In the genomic region with DNA sequence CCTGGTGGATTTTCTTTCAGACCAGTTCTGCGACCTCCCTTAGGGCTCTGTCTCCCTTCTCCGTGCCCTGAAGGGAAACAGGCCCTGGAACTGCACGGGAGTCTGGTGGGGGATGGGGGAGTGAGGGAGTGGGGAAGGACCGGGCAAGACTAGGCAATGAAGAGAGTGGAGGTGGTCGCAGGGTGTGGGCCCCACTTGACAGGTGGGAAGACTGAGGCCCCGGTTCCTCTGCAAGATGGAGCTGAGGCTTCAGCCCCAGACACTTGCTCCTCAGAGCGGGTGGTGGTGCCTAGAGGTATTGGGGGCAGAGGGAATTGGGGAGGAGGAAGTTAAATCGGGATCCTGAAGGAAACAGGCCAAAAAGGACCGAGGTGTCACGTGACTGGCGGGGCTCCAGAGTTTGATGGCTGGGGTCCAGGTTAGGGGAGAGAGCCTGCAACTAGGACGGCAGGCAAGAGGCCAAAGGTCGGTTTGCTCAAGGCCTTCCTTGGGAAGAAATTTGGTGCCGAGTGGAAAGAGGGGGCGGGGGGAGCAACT, we compare ENCODE assay signal across 1 cellular context.
TF ChIP-seq lines count a peak whose summit lies in the region.

No MANE protein-coding gene starts in this region.

TF ChIP-seq in HepG2, 621 proteins besides CTCF, POLR2A, EP300 and RAD21 (continues in another document):
- TF ChIP-seq ZNF160 (CRISPR knock-in tag; IDR thresholded peaks at IDR 0.05) = 0 out of 2 replicates have a peak, but pooled peaks have one; percentile 30
- TF ChIP-seq ZNF225 (CRISPR knock-in tag; IDR thresholded peaks at IDR 0.05) = no peak
- TF ChIP-seq, protein P1, sequence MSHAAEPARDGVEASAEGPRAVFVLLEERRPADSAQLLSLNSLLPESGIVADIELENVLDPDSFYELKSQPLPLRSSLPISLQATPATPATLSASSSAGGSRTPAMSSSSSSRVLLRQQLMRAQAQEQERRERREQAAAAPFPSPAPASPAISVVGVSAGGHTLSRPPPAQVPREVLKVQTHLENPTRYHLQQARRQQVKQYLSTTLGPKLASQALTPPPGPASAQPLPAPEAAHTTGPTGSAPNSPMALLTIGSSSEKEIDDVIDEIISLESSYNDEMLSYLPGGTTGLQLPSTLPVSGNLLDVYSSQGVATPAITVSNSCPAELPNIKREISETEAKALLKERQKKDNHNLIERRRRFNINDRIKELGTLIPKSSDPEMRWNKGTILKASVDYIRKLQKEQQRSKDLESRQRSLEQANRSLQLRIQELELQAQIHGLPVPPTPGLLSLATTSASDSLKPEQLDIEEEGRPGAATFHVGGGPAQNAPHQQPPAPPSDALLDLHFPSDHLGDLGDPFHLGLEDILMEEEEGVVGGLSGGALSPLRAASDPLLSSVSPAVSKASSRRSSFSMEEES (CRISPR knock-in tag; IDR thresholded peaks at IDR 0.05) = peak; percentile 51; the same call in 1 of the 2 replicates
- TF ChIP-seq LCORL (IDR thresholded peaks at IDR 0.05) = no peak
- peak; percentile 79 for TF ChIP-seq LCORL (CRISPR knock-in tag; IDR thresholded peaks at IDR 0.05)
- TF ChIP-seq, protein P2, sequence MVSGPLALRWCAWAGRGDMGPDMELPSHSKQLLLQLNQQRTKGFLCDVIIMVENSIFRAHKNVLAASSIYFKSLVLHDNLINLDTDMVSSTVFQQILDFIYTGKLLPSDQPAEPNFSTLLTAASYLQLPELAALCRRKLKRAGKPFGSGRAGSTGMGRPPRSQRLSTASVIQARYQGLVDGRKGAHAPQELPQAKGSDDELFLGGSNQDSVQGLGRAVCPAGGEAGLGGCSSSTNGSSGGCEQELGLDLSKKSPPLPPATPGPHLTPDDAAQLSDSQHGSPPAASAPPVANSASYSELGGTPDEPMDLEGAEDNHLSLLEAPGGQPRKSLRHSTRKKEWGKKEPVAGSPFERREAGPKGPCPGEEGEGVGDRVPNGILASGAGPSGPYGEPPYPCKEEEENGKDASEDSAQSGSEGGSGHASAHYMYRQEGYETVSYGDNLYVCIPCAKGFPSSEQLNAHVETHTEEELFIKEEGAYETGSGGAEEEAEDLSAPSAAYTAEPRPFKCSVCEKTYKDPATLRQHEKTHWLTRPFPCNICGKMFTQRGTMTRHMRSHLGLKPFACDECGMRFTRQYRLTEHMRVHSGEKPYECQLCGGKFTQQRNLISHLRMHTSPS (CRISPR knock-in tag; IDR thresholded peaks at IDR 0.05; ENCODE audit: low read depth) = peak; percentile 5; the same call in 1 of the 2 replicates
- no peak for TF ChIP-seq ZNF773 (CRISPR knock-in tag; IDR thresholded peaks at IDR 0.05; ENCODE audit: borderline replicate concordance)
- TF ChIP-seq GTF2F1 (IDR thresholded peaks at IDR 0.05; ENCODE audit: low read length) = 0 out of 2 replicates have a peak, but pooled peaks have one; percentile 62
- TF ChIP-seq ZNF607 (CRISPR knock-in tag; IDR thresholded peaks at IDR 0.05; ENCODE audit: borderline replicate concordance) = no peak
- peak; percentile 20; the same call in 1 of the 2 replicates for TF ChIP-seq ELF3 (CRISPR knock-in tag; IDR thresholded peaks at IDR 0.05)
- peak; percentile 96 for TF ChIP-seq CHD4 (IDR thresholded peaks at IDR 0.05; ENCODE audit: borderline replicate concordance, low read length)
- TF ChIP-seq, protein P3, sequence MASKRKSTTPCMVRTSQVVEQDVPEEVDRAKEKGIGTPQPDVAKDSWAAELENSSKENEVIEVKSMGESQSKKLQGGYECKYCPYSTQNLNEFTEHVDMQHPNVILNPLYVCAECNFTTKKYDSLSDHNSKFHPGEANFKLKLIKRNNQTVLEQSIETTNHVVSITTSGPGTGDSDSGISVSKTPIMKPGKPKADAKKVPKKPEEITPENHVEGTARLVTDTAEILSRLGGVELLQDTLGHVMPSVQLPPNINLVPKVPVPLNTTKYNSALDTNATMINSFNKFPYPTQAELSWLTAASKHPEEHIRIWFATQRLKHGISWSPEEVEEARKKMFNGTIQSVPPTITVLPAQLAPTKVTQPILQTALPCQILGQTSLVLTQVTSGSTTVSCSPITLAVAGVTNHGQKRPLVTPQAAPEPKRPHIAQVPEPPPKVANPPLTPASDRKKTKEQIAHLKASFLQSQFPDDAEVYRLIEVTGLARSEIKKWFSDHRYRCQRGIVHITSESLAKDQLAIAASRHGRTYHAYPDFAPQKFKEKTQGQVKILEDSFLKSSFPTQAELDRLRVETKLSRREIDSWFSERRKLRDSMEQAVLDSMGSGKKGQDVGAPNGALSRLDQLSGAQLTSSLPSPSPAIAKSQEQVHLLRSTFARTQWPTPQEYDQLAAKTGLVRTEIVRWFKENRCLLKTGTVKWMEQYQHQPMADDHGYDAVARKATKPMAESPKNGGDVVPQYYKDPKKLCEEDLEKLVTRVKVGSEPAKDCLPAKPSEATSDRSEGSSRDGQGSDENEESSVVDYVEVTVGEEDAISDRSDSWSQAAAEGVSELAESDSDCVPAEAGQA (IDR thresholded peaks at IDR 0.05; ENCODE audit: low read depth) = peak; percentile 19; the same call in 1 of the 2 replicates
- TF ChIP-seq, protein P3 (CRISPR knock-in tag; IDR thresholded peaks at IDR 0.05; ENCODE audit: borderline replicate concordance) = no peak
- TF ChIP-seq, protein P4, sequence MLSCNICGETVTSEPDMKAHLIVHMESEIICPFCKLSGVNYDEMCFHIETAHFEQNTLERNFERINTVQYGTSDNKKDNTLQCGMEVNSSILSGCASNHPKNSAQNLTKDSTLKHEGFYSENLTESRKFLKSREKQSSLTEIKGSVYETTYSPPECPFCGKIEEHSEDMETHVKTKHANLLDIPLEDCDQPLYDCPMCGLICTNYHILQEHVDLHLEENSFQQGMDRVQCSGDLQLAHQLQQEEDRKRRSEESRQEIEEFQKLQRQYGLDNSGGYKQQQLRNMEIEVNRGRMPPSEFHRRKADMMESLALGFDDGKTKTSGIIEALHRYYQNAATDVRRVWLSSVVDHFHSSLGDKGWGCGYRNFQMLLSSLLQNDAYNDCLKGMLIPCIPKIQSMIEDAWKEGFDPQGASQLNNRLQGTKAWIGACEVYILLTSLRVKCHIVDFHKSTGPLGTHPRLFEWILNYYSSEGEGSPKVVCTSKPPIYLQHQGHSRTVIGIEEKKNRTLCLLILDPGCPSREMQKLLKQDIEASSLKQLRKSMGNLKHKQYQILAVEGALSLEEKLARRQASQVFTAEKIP (CRISPR knock-in tag; IDR thresholded peaks at IDR 0.05; ENCODE audit: borderline replicate concordance) = no peak
- TF ChIP-seq NONO (IDR thresholded peaks at IDR 0.05) = no peak
- TF ChIP-seq NONO (CRISPR knock-in tag; conservative IDR thresholded peaks at IDR 0.05) = 0 out of 2 replicates have a peak, but pooled peaks have one; percentile 38
- no peak for TF ChIP-seq ZNF430 (CRISPR knock-in tag; IDR thresholded peaks at IDR 0.05)
- TF ChIP-seq NFIB (CRISPR knock-in tag; IDR thresholded peaks at IDR 0.05; ENCODE audit: borderline replicate concordance) = no peak
- TF ChIP-seq GABPB1 (CRISPR knock-in tag; IDR thresholded peaks at IDR 0.05) = no peak
- TF ChIP-seq, protein P5, sequence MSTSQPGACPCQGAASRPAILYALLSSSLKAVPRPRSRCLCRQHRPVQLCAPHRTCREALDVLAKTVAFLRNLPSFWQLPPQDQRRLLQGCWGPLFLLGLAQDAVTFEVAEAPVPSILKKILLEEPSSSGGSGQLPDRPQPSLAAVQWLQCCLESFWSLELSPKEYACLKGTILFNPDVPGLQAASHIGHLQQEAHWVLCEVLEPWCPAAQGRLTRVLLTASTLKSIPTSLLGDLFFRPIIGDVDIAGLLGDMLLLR (CRISPR knock-in tag; IDR thresholded peaks at IDR 0.05) = no peak
- TF ChIP-seq, protein P6, sequence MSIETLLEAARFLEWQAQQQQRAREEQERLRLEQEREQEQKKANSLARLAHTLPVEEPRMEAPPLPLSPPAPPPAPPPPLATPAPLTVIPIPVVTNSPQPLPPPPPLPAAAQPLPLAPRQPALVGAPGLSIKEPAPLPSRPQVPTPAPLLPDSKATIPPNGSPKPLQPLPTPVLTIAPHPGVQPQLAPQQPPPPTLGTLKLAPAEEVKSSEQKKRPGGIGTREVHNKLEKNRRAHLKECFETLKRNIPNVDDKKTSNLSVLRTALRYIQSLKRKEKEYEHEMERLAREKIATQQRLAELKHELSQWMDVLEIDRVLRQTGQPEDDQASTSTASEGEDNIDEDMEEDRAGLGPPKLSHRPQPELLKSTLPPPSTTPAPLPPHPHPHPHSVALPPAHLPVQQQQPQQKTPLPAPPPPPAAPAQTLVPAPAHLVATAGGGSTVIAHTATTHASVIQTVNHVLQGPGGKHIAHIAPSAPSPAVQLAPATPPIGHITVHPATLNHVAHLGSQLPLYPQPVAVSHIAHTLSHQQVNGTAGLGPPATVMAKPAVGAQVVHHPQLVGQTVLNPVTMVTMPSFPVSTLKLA (IDR thresholded peaks at IDR 0.05) = no peak
- TF ChIP-seq HNF4G (IDR thresholded peaks at IDR 0.05; ENCODE audit: borderline replicate concordance, low read depth, low read length) = peak; percentile 88
- peak; percentile 84; the same call in 1 of the 2 replicates for TF ChIP-seq HNF4G (CRISPR knock-in tag; IDR thresholded peaks at IDR 0.05; ENCODE audit: borderline replicate concordance, low read depth)
- TF ChIP-seq PCBP1 (IDR thresholded peaks at IDR 0.05; ENCODE audit: borderline replicate concordance, low read depth, low read length) = 0 out of 2 replicates have a peak, but pooled peaks have one; percentile 41
- TF ChIP-seq, protein P7, sequence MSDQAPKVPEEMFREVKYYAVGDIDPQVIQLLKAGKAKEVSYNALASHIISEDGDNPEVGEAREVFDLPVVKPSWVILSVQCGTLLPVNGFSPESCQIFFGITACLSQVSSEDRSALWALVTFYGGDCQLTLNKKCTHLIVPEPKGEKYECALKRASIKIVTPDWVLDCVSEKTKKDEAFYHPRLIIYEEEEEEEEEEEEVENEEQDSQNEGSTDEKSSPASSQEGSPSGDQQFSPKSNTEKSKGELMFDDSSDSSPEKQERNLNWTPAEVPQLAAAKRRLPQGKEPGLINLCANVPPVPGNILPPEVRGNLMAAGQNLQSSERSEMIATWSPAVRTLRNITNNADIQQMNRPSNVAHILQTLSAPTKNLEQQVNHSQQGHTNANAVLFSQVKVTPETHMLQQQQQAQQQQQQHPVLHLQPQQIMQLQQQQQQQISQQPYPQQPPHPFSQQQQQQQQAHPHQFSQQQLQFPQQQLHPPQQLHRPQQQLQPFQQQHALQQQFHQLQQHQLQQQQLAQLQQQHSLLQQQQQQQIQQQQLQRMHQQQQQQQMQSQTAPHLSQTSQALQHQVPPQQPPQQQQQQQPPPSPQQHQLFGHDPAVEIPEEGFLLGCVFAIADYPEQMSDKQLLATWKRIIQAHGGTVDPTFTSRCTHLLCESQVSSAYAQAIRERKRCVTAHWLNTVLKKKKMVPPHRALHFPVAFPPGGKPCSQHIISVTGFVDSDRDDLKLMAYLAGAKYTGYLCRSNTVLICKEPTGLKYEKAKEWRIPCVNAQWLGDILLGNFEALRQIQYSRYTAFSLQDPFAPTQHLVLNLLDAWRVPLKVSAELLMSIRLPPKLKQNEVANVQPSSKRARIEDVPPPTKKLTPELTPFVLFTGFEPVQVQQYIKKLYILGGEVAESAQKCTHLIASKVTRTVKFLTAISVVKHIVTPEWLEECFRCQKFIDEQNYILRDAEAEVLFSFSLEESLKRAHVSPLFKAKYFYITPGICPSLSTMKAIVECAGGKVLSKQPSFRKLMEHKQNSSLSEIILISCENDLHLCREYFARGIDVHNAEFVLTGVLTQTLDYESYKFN (CRISPR knock-in tag; conservative IDR thresholded peaks at IDR 0.05) = peak; percentile 85
- peak; percentile 40; the same call in 1 of the 2 replicates for TF ChIP-seq HOXA3 (CRISPR knock-in tag; IDR thresholded peaks at IDR 0.05)
- 0 out of 2 replicates have a peak, but pooled peaks have one; percentile 15 for TF ChIP-seq CEBPG (CRISPR knock-in tag; IDR thresholded peaks at IDR 0.05)
- peak; percentile 44; the same call in 1 of the 2 replicates for TF ChIP-seq SALL1 (CRISPR knock-in tag; IDR thresholded peaks at IDR 0.05)
- 0 out of 2 replicates have a peak, but pooled peaks have one; percentile 8 for TF ChIP-seq ZNF788 (CRISPR knock-in tag; IDR thresholded peaks at IDR 0.05; ENCODE audit: borderline replicate concordance)
- peak; percentile 86 for TF ChIP-seq BHLHE40 (IDR thresholded peaks at IDR 0.05; ENCODE audit: low read length)
- TF ChIP-seq ZMYM3 (CRISPR knock-in tag; IDR thresholded peaks at IDR 0.05) = peak; percentile 98
- TF ChIP-seq SOX6 (IDR thresholded peaks at IDR 0.05) = no peak
- 0 out of 2 replicates have a peak, but pooled peaks have one; percentile 14 for TF ChIP-seq SOX6 (CRISPR knock-in tag; IDR thresholded peaks at IDR 0.05)
- no peak for TF ChIP-seq RELA (CRISPR knock-in tag; IDR thresholded peaks at IDR 0.05)
- 0 out of 2 replicates have a peak, but pooled peaks have one; percentile 46 for TF ChIP-seq SPEN (CRISPR knock-in tag; IDR thresholded peaks at IDR 0.05; ENCODE audit: low read depth)
- 0 out of 2 replicates have a peak, but pooled peaks have one; percentile 23 for TF ChIP-seq ZNF746 (CRISPR knock-in tag; IDR thresholded peaks at IDR 0.05)
- TF ChIP-seq NR2F1 (CRISPR knock-in tag; IDR thresholded peaks at IDR 0.05) = peak; percentile 41 to 54; a peak in 2 of 4 replicates
- TF ChIP-seq, protein P8, sequence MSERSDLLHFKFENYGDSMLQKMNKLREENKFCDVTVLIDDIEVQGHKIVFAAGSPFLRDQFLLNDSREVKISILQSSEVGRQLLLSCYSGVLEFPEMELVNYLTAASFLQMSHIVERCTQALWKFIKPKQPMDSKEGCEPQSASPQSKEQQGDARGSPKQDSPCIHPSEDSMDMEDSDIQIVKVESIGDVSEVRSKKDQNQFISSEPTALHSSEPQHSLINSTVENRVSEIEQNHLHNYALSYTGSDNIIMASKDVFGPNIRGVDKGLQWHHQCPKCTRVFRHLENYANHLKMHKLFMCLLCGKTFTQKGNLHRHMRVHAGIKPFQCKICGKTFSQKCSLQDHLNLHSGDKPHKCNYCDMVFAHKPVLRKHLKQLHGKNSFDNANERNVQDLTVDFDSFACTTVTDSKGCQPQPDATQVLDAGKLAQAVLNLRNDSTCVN (CRISPR knock-in tag; IDR thresholded peaks at IDR 0.05; ENCODE audit: borderline replicate concordance) = peak; percentile 20; the same call in 1 of the 2 replicates
- TF ChIP-seq HNRNPUL1 (IDR thresholded peaks at IDR 0.05; ENCODE audit: low read depth, low read length) = no peak
- TF ChIP-seq GATAD2A (CRISPR knock-in tag; IDR thresholded peaks at IDR 0.05) = 0 out of 2 replicates have a peak, but pooled peaks have one; percentile 26
- 0 out of 2 replicates have a peak, but pooled peaks have one; percentile 55 for TF ChIP-seq MTF1 (CRISPR knock-in tag; IDR thresholded peaks at IDR 0.05)
- no peak for TF ChIP-seq ZSCAN30 (CRISPR knock-in tag; IDR thresholded peaks at IDR 0.05)
